ENCODE assay signal across 10 cellular contexts in the genomic region with DNA sequence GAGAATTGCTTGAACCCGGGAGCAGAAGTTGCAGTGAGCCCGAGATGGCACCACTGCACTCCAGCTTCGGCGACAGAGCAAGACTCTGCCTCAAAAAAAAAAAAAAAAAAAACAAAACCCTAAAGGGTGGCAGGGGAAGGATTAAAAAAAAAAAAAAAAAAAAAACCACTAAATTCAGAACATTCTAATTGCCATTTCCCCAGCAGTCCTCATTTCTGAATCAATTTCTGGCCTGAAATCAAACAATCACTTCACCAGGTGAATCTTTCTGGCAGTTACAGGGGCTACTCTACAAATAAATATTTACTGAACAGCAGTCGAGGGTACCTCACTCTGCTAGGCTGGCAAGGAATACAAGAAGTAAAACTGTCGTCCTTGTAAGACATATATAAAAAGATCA. TPM values are rescaled to one million over a fixed set of nuclear protein-coding genes. Genes with fewer than 3 reads are reported as not detected.
DNase-seq lines count a peak whose midpoint lies in the region; ATAC-seq and TF ChIP-seq lines count a peak whose summit lies in the region.
"Had no signal": no experiment of that assay in that cellular context is flagged by ENCODE, and none has a peak within 500 bp of the region (broad histone marks: within the 10 kb centered on the region; RNA-seq: fewer than 3 reads in every experiment).

No MANE protein-coding gene starts in this region.

- no peak for TF ChIP-seq CTCF in KMS-11 (conservative IDR thresholded peaks at IDR 0.05; ENCODE audit: low read depth, low read length)
- TF ChIP-seq CTCF in natural killer cell (IDR thresholded peaks at IDR 0.05) = no peak
- TF ChIP-seq CTCF in GM20000 (IDR thresholded peaks at IDR 0.05; ENCODE audit: extremely low read depth, missing control alignments) = no peak

- intact Hi-C loops in natural killer cell (cut with micrococcal nuclease) = no loop called here

- no peak overlapping the region; the same call in 1 of the 2 replicates for H3K9ac ChIP-seq in KMS-11

- H3K27ac Mint-ChIP-seq in CD8-positive, alpha-beta memory T cell = peak overlapping the region in 7 of 8 donors; percentile 64 to 98 (median 95)
- peak overlapping the region; percentile 95 for H3K27ac Mint-ChIP-seq in central memory CD8-positive, alpha-beta T cell (ENCODE audit: low read depth)
- peak overlapping the region; percentile 94 for H3K27ac Mint-ChIP-seq in natural killer cell

- peak overlapping the region; percentile 96 for H3K4me3 ChIP-seq in CD8-positive, alpha-beta memory T cell (ENCODE audit: low read length)
- no peak overlapping the region for H3K4me3 ChIP-seq in KMS-11 (IDR thresholded peaks at IDR 0.05; ENCODE audit: insufficient read depth, low read depth, low read length)

- peak overlapping the region; percentile 95 to 99 (median 97) for H3K4me3 Mint-ChIP-seq in CD8-positive, alpha-beta memory T cell
- H3K4me3 Mint-ChIP-seq in central memory CD8-positive, alpha-beta T cell = peak overlapping the region; percentile 96
- H3K4me3 Mint-ChIP-seq in natural killer cell = peak overlapping the region; percentile 96

- peak overlapping the region; percentile 93 for H3K4me2 ChIP-seq in KMS-11

- H3K4me1 ChIP-seq in CD8-positive, alpha-beta memory T cell (ENCODE audit: insufficient read depth, low read length) = peaks cover 8% of the 10 kb centered on the region
- H3K4me1 ChIP-seq in KMS-11 (ENCODE audit: low read depth, poor library complexity, severe bottlenecking) = peaks cover 36% of the 10 kb centered on the region

- H4K20me1 ChIP-seq in KMS-11 (ENCODE audit: insufficient read depth) = peaks cover 2% of the 10 kb centered on the region; the same call in 1 of the 2 replicates

- peaks cover 18 to 25% (median 25%) of the 10 kb centered on the region in 3 donors for H3K4me1 Mint-ChIP-seq in CD8-positive, alpha-beta memory T cell
- peaks cover 17% of the 10 kb centered on the region for H3K4me1 Mint-ChIP-seq in central memory CD8-positive, alpha-beta T cell
- peaks cover 15 to 16% of the 10 kb centered on the region in 2 donors for H3K4me1 Mint-ChIP-seq in natural killer cell

- no peaks in the 10 kb centered on the region for H3K27me3 ChIP-seq in CD8-positive, alpha-beta memory T cell (ENCODE audit: insufficient read depth, low read length, poor library complexity, severe bottlenecking)
- no peaks in the 10 kb centered on the region for H3K27me3 ChIP-seq in KMS-11 (ENCODE audit: insufficient read depth, low read depth)

- H3K79me2 ChIP-seq in KMS-11 (ENCODE audit: insufficient read depth, low read depth) = peaks cover 60% of the 10 kb centered on the region

- CTCF ChIA-PET in CD8-positive, alpha-beta memory T cell (lab: Charles Lee) = no interaction called here

- H3K27ac ChIP-seq in CD8-positive, alpha-beta memory T cell (ENCODE audit: low read depth, low read length) = no peak overlapping the region
- no peak overlapping the region for H3K27ac ChIP-seq in KMS-11

- peaks cover 4% of the 10 kb centered on the region for H3K9me3 ChIP-seq in CD8-positive, alpha-beta memory T cell (ENCODE audit: low read length)

- no peak for ATAC-seq in central memory CD8-positive, alpha-beta T cell (replicated peaks; ENCODE audit: extremely low read depth, poor library complexity, severe bottlenecking)
- ATAC-seq in natural killer cell = no peak

- H3K36me3 ChIP-seq in CD8-positive, alpha-beta memory T cell (ENCODE audit: insufficient read depth, low read length) = peaks cover 13% of the 10 kb centered on the region
- no peaks in the 10 kb centered on the region for H3K36me3 ChIP-seq in KMS-11 (ENCODE audit: insufficient read depth)

- no peak for DNase-seq in CD8-positive, alpha-beta memory T cell
- no peak for DNase-seq in central memory CD8-positive, alpha-beta T cell (ENCODE audit: low spot score in 2 of 2)
- DNase-seq in natural killer cell (no peak), GM20000 (ENCODE audit: low spot score) (no peak), HT-29 (ENCODE audit: low spot score) (no peak), T1000 (lab: John Stamatoyannopoulos, UW) (no peak), AG20443 (ENCODE audit: low spot score) (no peak)
- DNase-seq: cerebellar nuclear complex; stimulated activated CD8-positive, alpha-beta memory T cell treated with anti-CD3 and anti-CD28 coated beads, Interleukin-4, amount 100 ng/mL, for 48 hours had no signal

- H2AFZ ChIP-seq in KMS-11 (ENCODE audit: low read depth) = no peak overlapping the region

- H3K27me3 Mint-ChIP-seq in CD8-positive, alpha-beta memory T cell = peaks cover 0 to 2% of the 10 kb centered on the region in 2 donors
- H3K27me3 Mint-ChIP-seq in central memory CD8-positive, alpha-beta T cell = no peaks in the 10 kb centered on the region
- H3K27me3 Mint-ChIP-seq in natural killer cell (ENCODE audit: low read depth in 2 of 2) = peaks cover under 1 to 8% of the 10 kb centered on the region in 2 donors

- POLR2A ChIA-PET in CD8-positive, alpha-beta memory T cell (lab: Charles Lee) = no interaction called here

- peaks cover 4 to 7% (median 6%) of the 10 kb centered on the region in 5 donors for H3K9me3 Mint-ChIP-seq in CD8-positive, alpha-beta memory T cell
- no peaks in the 10 kb centered on the region for H3K9me3 Mint-ChIP-seq in central memory CD8-positive, alpha-beta T cell
- H3K9me3 Mint-ChIP-seq in natural killer cell = peaks cover 0 to 3% of the 10 kb centered on the region in 2 donors

- peaks cover 11 to 45% (median 18%) of the 10 kb centered on the region in 3 donors for H3K36me3 Mint-ChIP-seq in CD8-positive, alpha-beta memory T cell
- peaks cover 35% of the 10 kb centered on the region for H3K36me3 Mint-ChIP-seq in central memory CD8-positive, alpha-beta T cell (ENCODE audit: insufficient read depth)
- H3K36me3 Mint-ChIP-seq in natural killer cell = peaks cover 8% of the 10 kb centered on the region

RNA-seq across cellular contexts. Expression of a gene that starts 1.2 kb away (rescaled TPM):
- 10 to 100 TPM; 64.5 to 71.0 TPM for total RNA-seq in CD8-positive, alpha-beta memory T cell
- 14.3 TPM for polyA plus RNA-seq in CD8-positive, alpha-beta memory T cell
- total RNA-seq in natural killer cell = 10 to 100 TPM; 22.2 to 39.7 (median 27.7) TPM
- 39.1 and 57.3 TPM in 2 replicates for total RNA-seq in HT-29 (2014; rRNA removed; shearing (Covaris generic))

RNA-seq across cellular contexts. Expression of a gene that starts 27.4 kb away (rescaled TPM):
- not detected for total RNA-seq in CD8-positive, alpha-beta memory T cell
- polyA plus RNA-seq in CD8-positive, alpha-beta memory T cell = not detected
- total RNA-seq in natural killer cell = not detected
- not detected in 2 replicates for total RNA-seq in HT-29 (2014; rRNA removed; shearing (Covaris generic))

RNA-seq across cellular contexts. Expression of a gene that starts 44.8 kb away (rescaled TPM):
- 10 to 100 TPM; 34.8 to 42.2 TPM for total RNA-seq in CD8-positive, alpha-beta memory T cell
- polyA plus RNA-seq in CD8-positive, alpha-beta memory T cell = 17.2 TPM
- total RNA-seq in natural killer cell = 10 to 100 TPM; 61.5 to 91.8 (median 80.8) TPM
- total RNA-seq in HT-29 (2014; rRNA removed; shearing (Covaris generic)) = 19.2 and 30.2 TPM in 2 replicates
